23 cellular contexts compared by ENCODE assay signal in genomic region chr14:58066115-58066514, GRCh38.
"Had no signal": no experiment of that assay in that cellular context is flagged by ENCODE, and none has a peak within 500 bp of the region (broad histone marks: within the 10 kb centered on the region; RNA-seq: fewer than 3 reads in every experiment).

No MANE protein-coding gene starts in this region.

- FAIRE-seq: K562 had no signal

- H3K4me3 ChIP-seq: K562, SJSA1, SK-N-MC had no signal

- H3K4me2 ChIP-seq: KMS-11 had no signal

- H3K4me1 ChIP-seq: SJSA1 had no signal

- DNase-seq: Kasumi-1, MV-4-11, NCI-H1048, NCI-H1105, NCI-H1417, NCI-H1436 treated with DMSO at 0.1 percent for 48 hours, NCI-H1694 treated with DMSO at 0.1 percent for 48 hours, NCI-H1930, NCI-H2081, NCI-H2107, NCI-H226, NCI-H446, NCI-H510A, NCI-H524 treated with DMSO at 0.1 percent for 48 hours, NCI-H69, NCI-H774, Right ventricle myocardium superior, SIG-M5, SW 1271 had no signal

- H3K9ac ChIP-seq: KMS-11 had no signal

- H3K36me3 ChIP-seq: SJSA1 had no signal

- ATAC-seq: K562 had no signal

- H3K27ac ChIP-seq: KMS-11, SJSA1, SK-N-MC had no signal

- H3K9me3 ChIP-seq: SJSA1 had no signal
